Comparison of ENCODE assay signal across 17 cellular contexts in the genomic region with DNA sequence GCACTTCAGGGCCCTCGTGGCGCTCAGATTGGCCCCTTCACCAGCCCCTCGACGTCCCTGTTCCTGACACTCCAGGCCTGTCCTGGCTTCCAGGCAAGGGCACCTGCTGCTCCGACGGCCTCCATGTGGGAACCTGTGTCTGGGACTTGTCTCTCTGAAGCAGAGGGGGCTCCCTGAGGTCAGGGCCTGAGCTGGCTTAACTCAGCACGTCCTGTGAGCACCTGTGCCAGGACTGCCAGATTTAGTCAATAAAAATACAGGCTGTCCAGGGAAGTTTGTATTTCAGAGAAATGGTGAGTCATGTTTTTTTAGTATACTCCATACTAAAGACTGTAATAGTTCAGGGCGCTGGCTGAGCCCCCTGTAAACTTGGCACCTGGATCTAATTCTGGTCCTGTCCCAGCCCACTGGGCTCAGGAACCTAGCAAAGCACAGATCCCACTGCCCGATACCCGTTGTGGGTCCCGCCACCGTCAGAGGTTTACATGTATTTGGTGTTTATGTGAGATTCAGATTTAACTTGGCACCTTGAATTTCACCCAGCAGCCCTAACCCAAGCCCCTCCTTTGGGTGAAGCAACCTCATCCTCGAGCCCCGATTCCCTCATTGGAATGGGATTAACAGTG.
DNase-seq lines count a peak whose midpoint lies in the region; ATAC-seq and TF ChIP-seq lines count a peak whose summit lies in the region.
"Had no signal": no experiment of that assay in that cellular context is flagged by ENCODE, and none has a peak within 500 bp of the region (broad histone marks: within the 10 kb centered on the region; RNA-seq: fewer than 3 reads in every experiment).

No MANE protein-coding gene starts in this region.

- no peak overlapping the region for H2BK12ac ChIP-seq in mesenchymal stem cell (ENCODE audit: low read length in 2 of 2)

- peak overlapping the region; percentile 75 for H2AK5ac ChIP-seq in mesenchymal stem cell (ENCODE audit: low read length, severe bottlenecking)

- no peak overlapping the region for H3K4me3 ChIP-seq in mesenchymal stem cell (ENCODE audit: insufficient read depth in 1 of 2, low read depth in 1 of 2, low read length in 2 of 2)
- H3K4me3 ChIP-seq: hepatocyte, spleen, testis had no signal

- intact Hi-C loops in MCF 10A (cut with micrococcal nuclease) = loop anchor here (5.0 kb wide), 1 partner anchor 54 kb away; no protein-coding TSS in a partner anchor

- H3K9ac ChIP-seq in mesenchymal stem cell (ENCODE audit: low read length) = no peak overlapping the region

- WGBS in mesenchymal stem cell = 77% methylated on average over 10 of the region's 14 CpGs

- no peak overlapping the region for H3K4me3 Mint-ChIP-seq in activated T-cell treated with anti-CD3 and anti-CD28 coated beads, Interleukin-2, amount 50 U/mL, for 24 hours
- no peak overlapping the region for H3K4me3 Mint-ChIP-seq in activated T-cell treated with anti-CD3 and anti-CD28 coated beads, Interleukin-2, amount 50 U/mL, for 4 hours
- H3K4me3 Mint-ChIP-seq in MCF 10A (ENCODE audit: unreplicated experiment) = no peak overlapping the region
- H3K4me3 Mint-ChIP-seq: IgD-negative memory B cell had no signal

- no peak for ATAC-seq in activated T-cell treated with anti-CD3 and anti-CD28 coated beads, Interleukin-2, amount 50 U/mL, for 4 hours
- ATAC-seq in HG03565 (IDR thresholded peaks at IDR 0.05; ENCODE audit: unreplicated experiment) (no peak), GM21447 (IDR thresholded peaks at IDR 0.05; ENCODE audit: unreplicated experiment) (no peak)

- H3K27ac Mint-ChIP-seq in activated T-cell treated with anti-CD3 and anti-CD28 coated beads, Interleukin-2, amount 50 U/mL, for 24 hours = peak overlapping the region; percentile 22
- peak overlapping the region; percentile 79 for H3K27ac Mint-ChIP-seq in MCF 10A (ENCODE audit: low read depth, unreplicated experiment)
- H3K27ac Mint-ChIP-seq: IgD-negative memory B cell had no signal

- H3K27ac ChIP-seq in mesenchymal stem cell (ENCODE audit: low read length, poor library complexity, severe bottlenecking) = no peak overlapping the region
- H3K27ac ChIP-seq: hepatocyte, spleen, testis had no signal

- DNase-seq in activated T-cell treated with anti-CD3 and anti-CD28 coated beads, Interleukin-2, amount 50 U/mL, for 24 hours = no peak
- DNase-seq in activated T-cell treated with anti-CD3 and anti-CD28 coated beads, Interleukin-2, amount 50 U/mL, for 4 hours = no peak
- DNase-seq in MCF 10A (ENCODE audit: unreplicated experiment) (peak; percentile 77), mesenchymal stem cell (no peak), NCI-H1436 treated with DMSO at 0.1 percent for 48 hours (lab: John Stamatoyannopoulos, UW) (no peak), T-helper 9 cell (no peak)
- DNase-seq: activated CD8-positive, alpha-beta memory T cell treated with anti-CD3 and anti-CD28 coated beads for 24 hours; activated naive CD4-positive, alpha-beta T cell; central memory CD4-positive, alpha-beta T cell; left ventricle myocardium superior; NCI-H774; spleen had no signal

- H3K27me3 ChIP-seq in mesenchymal stem cell (ENCODE audit: control insufficient read depth in 1 of 2, insufficient read depth in 1 of 2, low read length in 2 of 2) = peaks cover 0 to 60% of the 10 kb centered on the region in 2 experiments
- H3K27me3 ChIP-seq: hepatocyte, testis had no signal

- peaks cover 36% of the 10 kb centered on the region for H3K4me1 ChIP-seq in mesenchymal stem cell (ENCODE audit: control insufficient read depth, insufficient read depth, low read depth, low read length)

- no peak overlapping the region for H2BK15ac ChIP-seq in mesenchymal stem cell (ENCODE audit: low read depth, poor library complexity, severe bottlenecking)

- H3K36me3 Mint-ChIP-seq in activated T-cell treated with anti-CD3 and anti-CD28 coated beads, Interleukin-2, amount 50 U/mL, for 24 hours (ENCODE audit: low read depth) = no peaks in the 10 kb centered on the region
- H3K36me3 Mint-ChIP-seq in activated T-cell treated with anti-CD3 and anti-CD28 coated beads, Interleukin-2, amount 50 U/mL, for 4 hours (ENCODE audit: insufficient read depth) = no peaks in the 10 kb centered on the region
- H3K36me3 Mint-ChIP-seq in MCF 10A (ENCODE audit: insufficient read depth, unreplicated experiment) = peaks cover 2% of the 10 kb centered on the region
- H3K36me3 Mint-ChIP-seq: IgD-negative memory B cell had no signal

- H3K9me3 ChIP-seq in mesenchymal stem cell (ENCODE audit: control insufficient read depth, low read length) = no peaks in the 10 kb centered on the region
- H3K9me3 ChIP-seq: spleen, testis had no signal

- no peak overlapping the region for H3K23ac ChIP-seq in mesenchymal stem cell (ENCODE audit: low read length in 2 of 2)

- BruUV-seq in MCF 10A (replicated peaks; lab: Mats Ljungman, UMichigan) = no TSS peak

- H3K18ac ChIP-seq in mesenchymal stem cell (ENCODE audit: low read depth in 1 of 2, low read length in 2 of 2) = no peak overlapping the region

- H2AFZ ChIP-seq in mesenchymal stem cell (ENCODE audit: low read depth, low read length) = no peak overlapping the region
- H2AFZ ChIP-seq: hepatocyte had no signal

- no peak for TF ChIP-seq CTCF in MCF 10A (IDR thresholded peaks at IDR 0.05; ENCODE audit: unreplicated experiment)

- H3K4me1 Mint-ChIP-seq in activated T-cell treated with anti-CD3 and anti-CD28 coated beads, Interleukin-2, amount 50 U/mL, for 24 hours (ENCODE audit: low read depth) = peaks cover 14% of the 10 kb centered on the region
- peaks cover 12% of the 10 kb centered on the region for H3K4me1 Mint-ChIP-seq in activated T-cell treated with anti-CD3 and anti-CD28 coated beads, Interleukin-2, amount 50 U/mL, for 4 hours (ENCODE audit: low read depth)
- peaks cover 22% of the 10 kb centered on the region for H3K4me1 Mint-ChIP-seq in MCF 10A (ENCODE audit: insufficient read depth, unreplicated experiment)
- H3K4me1 Mint-ChIP-seq: IgD-negative memory B cell had no signal

- H3K79me1 ChIP-seq in mesenchymal stem cell (replicated peaks; ENCODE audit: low read length, poor library complexity, severe bottlenecking) = no peaks in the 10 kb centered on the region

- H3K4ac ChIP-seq in mesenchymal stem cell (ENCODE audit: low read depth in 1 of 2, low read length in 2 of 2) = no peak overlapping the region

- H2BK5ac ChIP-seq in mesenchymal stem cell (ENCODE audit: low read depth, low read length, poor library complexity, severe bottlenecking) = no peak overlapping the region

- CTCF ChIA-PET in MCF 10A (lab: Yijun Ruan, JAX) = interaction anchor here (1.4 kb wide), 1 partner anchor 9 kb away, joined by 6 read pairs; no protein-coding TSS in a partner anchor

- peaks cover 1% of the 10 kb centered on the region for H3K9me3 Mint-ChIP-seq in activated T-cell treated with anti-CD3 and anti-CD28 coated beads, Interleukin-2, amount 50 U/mL, for 24 hours
- H3K9me3 Mint-ChIP-seq in activated T-cell treated with anti-CD3 and anti-CD28 coated beads, Interleukin-2, amount 50 U/mL, for 4 hours = peaks cover 2% of the 10 kb centered on the region
- peaks cover 3% of the 10 kb centered on the region for H3K9me3 Mint-ChIP-seq in MCF 10A (ENCODE audit: unreplicated experiment)

- no peak overlapping the region for H4K8ac ChIP-seq in mesenchymal stem cell (ENCODE audit: low read length)

- peaks cover 0 to under 1% of the 10 kb centered on the region in 2 experiments for H3K36me3 ChIP-seq in mesenchymal stem cell (ENCODE audit: control insufficient read depth in 1 of 2, insufficient read depth in 2 of 2, low read depth in 1 of 2, low read length in 2 of 2)
- H3K36me3 ChIP-seq: spleen had no signal

- H3K27me3 Mint-ChIP-seq in activated T-cell treated with anti-CD3 and anti-CD28 coated beads, Interleukin-2, amount 50 U/mL, for 24 hours = no peaks in the 10 kb centered on the region
- no peaks in the 10 kb centered on the region for H3K27me3 Mint-ChIP-seq in activated T-cell treated with anti-CD3 and anti-CD28 coated beads, Interleukin-2, amount 50 U/mL, for 4 hours (ENCODE audit: low read depth)
- no peaks in the 10 kb centered on the region for H3K27me3 Mint-ChIP-seq in MCF 10A (ENCODE audit: insufficient read depth, unreplicated experiment)
- H3K27me3 Mint-ChIP-seq: IgD-negative memory B cell had no signal

- H4K91ac ChIP-seq in mesenchymal stem cell (ENCODE audit: low read length) = no peak overlapping the region

- no peak overlapping the region for H3K14ac ChIP-seq in mesenchymal stem cell (ENCODE audit: low read length in 2 of 2)

- no peak overlapping the region for H3K4me2 ChIP-seq in mesenchymal stem cell (ENCODE audit: low read length, poor library complexity, severe bottlenecking)
- H3K4me2 ChIP-seq: hepatocyte had no signal

- H2BK120ac ChIP-seq in mesenchymal stem cell (ENCODE audit: low read depth, low read length) = no peak overlapping the region

- POLR2A ChIA-PET in MCF 10A (lab: Yijun Ruan, JAX) = interaction anchor here (1.4 to 2.1 kb wide), 2 partner anchors 8 to 110 kb away, joined by 5 to 7 read pairs; a partner anchor contains a TSS
